In the genomic region with DNA sequence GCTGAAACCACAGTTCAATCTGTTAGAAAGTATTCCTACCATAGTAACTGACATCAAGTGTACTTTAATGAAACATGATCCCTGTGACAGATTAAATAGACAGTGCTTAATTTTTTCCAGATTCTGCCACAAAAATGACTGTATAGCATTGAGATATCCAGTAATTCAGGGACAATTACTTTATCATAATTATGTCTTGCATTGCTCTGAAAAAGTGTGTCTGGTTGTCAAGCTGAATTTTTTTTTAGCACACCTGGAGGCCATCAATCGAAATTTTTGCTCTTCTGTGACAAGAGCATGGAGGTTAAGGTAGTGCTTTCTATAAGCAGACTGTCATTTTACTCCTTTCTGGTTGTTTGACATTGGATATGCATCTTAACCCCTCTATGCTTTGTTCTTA, we compare ENCODE assay signal across 13 cellular contexts.
"Had no signal": no experiment of that assay in that cellular context is flagged by ENCODE, and none has a peak within 500 bp of the region (broad histone marks: within the 10 kb centered on the region; RNA-seq: fewer than 3 reads in every experiment).

No MANE protein-coding gene starts in this region.

- ATAC-seq: body of pancreas; stimulated activated naive CD8-positive, alpha-beta T cell treated with anti-CD3 and anti-CD28 coated beads, Interleukin-15, amount 100 ng/mL, for 72 hours had no signal

- DNase-seq: activated CD4-positive, alpha-beta memory T cell treated with anti-CD3 and anti-CD28 coated beads, Interleukin-2, amount 10 ng/mL, durations not matched to agents 7 days and 5 days; activated CD4-positive, alpha-beta T cell treated with anti-CD3 and anti-CD28 coated beads for 4 hours; activated effector memory CD4-positive, alpha-beta T cell treated with Interleukin-2 at 50 U/mL for 16 hours; activated naive CD4-positive, alpha-beta T cell treated with anti-CD3 and anti-CD28 coated beads, Interleukin-2, amount 50 U/mL, for 16 hours; activated T-cell treated with anti-CD3 and anti-CD28 coated beads, Interleukin-2, amount 50 U/mL, for 24 hours; body of pancreas; caudate nucleus; left ventricle myocardium inferior; naive B cell; sigmoid colon; spleen; stimulated activated CD4-positive, alpha-beta T cell treated with anti-CD3 and anti-CD28 coated beads, Interleukin-1b, Interleukin-23, amount 100 ng/mL, for 48 hours; stimulated activated naive CD8-positive, alpha-beta T cell treated with anti-CD3 and anti-CD28 coated beads, Interleukin-15, amount 100 ng/mL, for 72 hours had no signal
